1 cellular context compared by ENCODE assay signal in the genomic region with DNA sequence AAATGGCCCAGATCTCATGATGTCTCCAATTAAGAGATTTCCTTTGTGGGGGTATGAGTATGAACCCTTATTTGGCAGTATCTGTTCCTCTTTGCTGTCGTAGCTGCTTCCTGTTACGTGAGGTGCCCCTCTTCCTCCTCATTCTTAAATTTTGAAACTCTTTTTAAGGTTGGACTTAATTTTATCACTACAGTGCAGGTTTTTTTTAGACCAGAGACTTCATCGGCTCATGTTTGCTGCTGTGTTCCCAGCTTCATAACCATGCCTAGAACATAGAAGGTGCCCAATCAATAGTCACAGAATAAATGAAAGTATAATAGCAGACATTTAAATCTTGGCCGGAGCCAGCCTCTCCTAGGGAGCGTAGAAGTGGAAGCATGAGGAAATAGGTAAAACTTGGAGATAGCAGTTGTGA.
TF ChIP-seq lines count a peak whose summit lies in the region.

No MANE protein-coding gene starts in this region.

TF ChIP-seq in SK-N-SH treated with all-trans-retinoic acid at 6 μM for 48 hours, 23 proteins besides CTCF, POLR2A, EP300 and RAD21 (continued from another document):
- TF ChIP-seq, protein P1, sequence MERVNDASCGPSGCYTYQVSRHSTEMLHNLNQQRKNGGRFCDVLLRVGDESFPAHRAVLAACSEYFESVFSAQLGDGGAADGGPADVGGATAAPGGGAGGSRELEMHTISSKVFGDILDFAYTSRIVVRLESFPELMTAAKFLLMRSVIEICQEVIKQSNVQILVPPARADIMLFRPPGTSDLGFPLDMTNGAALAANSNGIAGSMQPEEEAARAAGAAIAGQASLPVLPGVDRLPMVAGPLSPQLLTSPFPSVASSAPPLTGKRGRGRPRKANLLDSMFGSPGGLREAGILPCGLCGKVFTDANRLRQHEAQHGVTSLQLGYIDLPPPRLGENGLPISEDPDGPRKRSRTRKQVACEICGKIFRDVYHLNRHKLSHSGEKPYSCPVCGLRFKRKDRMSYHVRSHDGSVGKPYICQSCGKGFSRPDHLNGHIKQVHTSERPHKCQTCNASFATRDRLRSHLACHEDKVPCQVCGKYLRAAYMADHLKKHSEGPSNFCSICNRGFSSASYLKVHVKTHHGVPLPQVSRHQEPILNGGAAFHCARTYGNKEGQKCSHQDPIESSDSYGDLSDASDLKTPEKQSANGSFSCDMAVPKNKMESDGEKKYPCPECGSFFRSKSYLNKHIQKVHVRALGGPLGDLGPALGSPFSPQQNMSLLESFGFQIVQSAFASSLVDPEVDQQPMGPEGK (CRISPR knock-in tag; IDR thresholded peaks at IDR 0.05; ENCODE audit: borderline replicate concordance): no peak
- TF ChIP-seq TCF4 (CRISPR knock-in tag; IDR thresholded peaks at IDR 0.05; ENCODE audit: borderline replicate concordance): no peak
